22 cellular contexts compared by ENCODE assay signal in the genomic region with DNA sequence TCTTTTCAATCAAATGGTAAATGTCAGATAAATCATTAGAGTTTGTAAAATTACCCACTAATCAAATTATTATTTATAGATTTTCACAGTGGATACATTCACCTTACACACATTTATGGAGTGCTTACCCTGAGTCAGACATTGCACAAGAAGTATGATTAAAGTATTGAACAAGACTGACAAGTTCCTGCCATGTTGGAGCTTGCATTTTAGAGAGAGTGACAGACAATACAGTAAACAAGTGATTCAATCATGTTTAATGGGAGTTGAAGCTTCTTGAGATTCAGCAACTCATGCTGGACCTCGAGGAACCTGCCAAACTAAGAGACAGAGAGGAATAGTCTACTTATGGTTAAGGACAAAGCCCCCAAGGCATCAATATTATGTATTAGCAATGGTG.
"Had no signal": no experiment of that assay in that cellular context is flagged by ENCODE, and none has a peak within 500 bp of the region (broad histone marks: within the 10 kb centered on the region; RNA-seq: fewer than 3 reads in every experiment).

No MANE protein-coding gene starts in this region.

- H3K27ac ChIP-seq: SJSA1, SK-N-MC had no signal

- H3K4me1 ChIP-seq: SJSA1 had no signal

- H3K27me3 ChIP-seq: SJSA1 had no signal

- ATAC-seq: HepG2, Panc1 had no signal

- H3K36me3 ChIP-seq: SJSA1 had no signal

- H3K9me3 ChIP-seq: SJSA1 had no signal

- DNase-seq: IMR-90, Karpas-422, KG1, MM.1S, NCI-H1092 treated with DMSO at 0.1 percent for 48 hours, NCI-H1436, NCI-H187, NCI-H2029, NCI-H2081 treated with DMSO at 0.1 percent for 48 hours, NCI-H2171, NCI-H226, NCI-H446, NCI-H510A, NCI-H524 treated with DMSO at 0.1 percent for 48 hours, NCI-H69, NCI-H774, Right ventricle myocardium superior, SIG-M5 had no signal

- FAIRE-seq: HepG2 had no signal

- H3K4me3 ChIP-seq: SJSA1, SK-N-MC had no signal
